ENCODE assay signal across 1 cellular context in the genomic region with DNA sequence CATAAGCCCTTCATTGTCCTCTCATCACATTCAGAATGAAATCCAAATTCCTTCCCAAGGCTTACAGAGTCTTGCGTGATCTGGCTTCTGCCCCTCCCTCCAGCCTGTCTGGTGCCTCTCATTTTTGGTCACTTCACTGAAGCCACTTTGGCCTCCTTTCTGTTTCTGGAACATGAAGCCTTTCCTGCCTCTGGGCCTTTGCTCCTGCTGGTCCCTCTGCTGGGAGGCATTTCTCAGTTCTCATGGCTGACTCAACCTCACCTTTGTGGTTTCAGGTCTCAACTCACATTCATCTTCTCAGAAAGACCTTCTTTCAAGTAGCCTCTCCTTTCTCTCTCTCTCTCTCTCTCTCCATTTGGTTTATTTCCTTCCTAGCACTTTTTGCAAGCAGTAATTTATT.
TF ChIP-seq lines count a peak whose summit lies in the region.

No MANE protein-coding gene starts in this region.

TF ChIP-seq in GM23338, 12 proteins besides CTCF, POLR2A, EP300 and RAD21 (continued from another document):
- TF ChIP-seq ZNF462 (CRISPR knock-in tag; IDR thresholded peaks at IDR 0.05) (no peak), JUNB (IDR thresholded peaks at IDR 0.05; ENCODE audit: unreplicated experiment) (no peak), STAT1 (IDR thresholded peaks at IDR 0.05; ENCODE audit: unreplicated experiment) (no peak), NANOG (IDR thresholded peaks at IDR 0.05; ENCODE audit: borderline replicate concordance) (no peak), ZNF114 (CRISPR knock-in tag; IDR thresholded peaks at IDR 0.05) (no peak)
- TF ChIP-seq, protein P1, sequence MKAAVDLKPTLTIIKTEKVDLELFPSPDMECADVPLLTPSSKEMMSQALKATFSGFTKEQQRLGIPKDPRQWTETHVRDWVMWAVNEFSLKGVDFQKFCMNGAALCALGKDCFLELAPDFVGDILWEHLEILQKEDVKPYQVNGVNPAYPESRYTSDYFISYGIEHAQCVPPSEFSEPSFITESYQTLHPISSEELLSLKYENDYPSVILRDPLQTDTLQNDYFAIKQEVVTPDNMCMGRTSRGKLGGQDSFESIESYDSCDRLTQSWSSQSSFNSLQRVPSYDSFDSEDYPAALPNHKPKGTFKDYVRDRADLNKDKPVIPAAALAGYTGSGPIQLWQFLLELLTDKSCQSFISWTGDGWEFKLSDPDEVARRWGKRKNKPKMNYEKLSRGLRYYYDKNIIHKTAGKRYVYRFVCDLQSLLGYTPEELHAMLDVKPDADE (IDR thresholded peaks at IDR 0.05) = no peak
